In the genomic region with DNA sequence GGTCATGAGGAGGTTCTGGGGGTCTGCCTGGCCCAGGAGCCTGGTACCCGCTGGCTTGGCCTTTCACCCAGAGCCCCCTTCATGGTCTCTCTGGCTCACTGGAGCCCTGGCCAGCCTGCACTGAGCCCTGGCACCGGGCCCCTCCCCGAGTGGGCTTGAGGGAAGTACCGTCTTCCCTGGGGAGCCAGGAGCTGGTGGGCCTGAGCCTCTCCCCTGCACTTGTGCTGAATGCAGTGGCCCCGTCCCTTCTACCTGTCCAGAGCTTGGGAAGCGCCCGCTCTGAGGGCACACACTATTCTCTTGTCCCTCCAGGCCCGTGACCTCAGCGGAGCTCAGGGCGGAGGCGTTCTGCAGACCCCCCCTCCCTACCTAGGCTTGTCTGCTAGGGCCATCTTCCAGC, we compare ENCODE assay signal across 16 cellular contexts.
"Had no signal": no experiment of that assay in that cellular context is flagged by ENCODE, and none has a peak within 500 bp of the region (broad histone marks: within the 10 kb centered on the region; RNA-seq: fewer than 3 reads in every experiment).

No MANE protein-coding gene starts in this region.

- H3K27me3 Mint-ChIP-seq: activated naive CD4-positive, alpha-beta T cell treated with anti-CD3 and anti-CD28 coated beads, Interleukin-2, amount 10 ng/mL, durations not matched to agents 7 days and 5 days; naive thymus-derived CD8-positive, alpha-beta T cell; stimulated activated memory B cell treated with anti-CD40 and anti-IgM and Interleukin-4, amounts not matched to agents 10 μg/mL and 1 μg/mL and 100 μg/mL, for 72 hours; type B pancreatic cell had no signal

- H3K4me3 Mint-ChIP-seq: activated naive CD4-positive, alpha-beta T cell treated with anti-CD3 and anti-CD28 coated beads, Interleukin-2, amount 10 ng/mL, durations not matched to agents 7 days and 5 days; naive thymus-derived CD8-positive, alpha-beta T cell; stimulated activated memory B cell treated with anti-CD40 and anti-IgM and Interleukin-4, amounts not matched to agents 10 μg/mL and 1 μg/mL and 100 μg/mL, for 72 hours; type B pancreatic cell; WTC11 had no signal

- H3K4me1 Mint-ChIP-seq: activated naive CD4-positive, alpha-beta T cell treated with anti-CD3 and anti-CD28 coated beads, Interleukin-2, amount 10 ng/mL, durations not matched to agents 7 days and 5 days; stimulated activated memory B cell treated with anti-CD40 and anti-IgM and Interleukin-4, amounts not matched to agents 10 μg/mL and 1 μg/mL and 100 μg/mL, for 72 hours had no signal

- H3K27ac Mint-ChIP-seq: activated naive CD4-positive, alpha-beta T cell treated with anti-CD3 and anti-CD28 coated beads, Interleukin-2, amount 10 ng/mL, durations not matched to agents 7 days and 5 days; naive thymus-derived CD8-positive, alpha-beta T cell; stimulated activated memory B cell treated with anti-CD40 and anti-IgM and Interleukin-4, amounts not matched to agents 10 μg/mL and 1 μg/mL and 100 μg/mL, for 72 hours; type B pancreatic cell; WTC11 had no signal

- ATAC-seq: body of pancreas; heart left ventricle; left lobe of liver; lower lobe of right lung; naive thymus-derived CD8-positive, alpha-beta T cell; pancreas; stimulated activated memory B cell treated with anti-CD40 and anti-IgM and Interleukin-4, amounts not matched to agents 10 μg/mL and 1 μg/mL and 100 μg/mL, for 72 hours; WTC11 had no signal

- DNase-seq: activated CD4-positive, alpha-beta T cell treated with anti-CD3 and anti-CD28 coated beads, Interleukin-2, amount 50 U/mL, for 4 hours; activated naive CD4-positive, alpha-beta T cell treated with anti-CD3 and anti-CD28 coated beads, Interleukin-2, amount 10 ng/mL, durations not matched to agents 7 days and 5 days; activated T-cell treated with anti-CD3 and anti-CD28 coated beads, Interleukin-2, amount 50 U/mL, for 48 hours; anterior cingulate cortex; lower lobe of right lung; naive thymus-derived CD8-positive, alpha-beta T cell; stimulated activated CD4-positive, alpha-beta T cell treated with anti-CD3 and anti-CD28 coated beads, Interleukin-15, amount 100 ng/mL, for 24 hours; T-helper 9 cell; testis had no signal

- H3K9me3 Mint-ChIP-seq: activated naive CD4-positive, alpha-beta T cell treated with anti-CD3 and anti-CD28 coated beads, Interleukin-2, amount 10 ng/mL, durations not matched to agents 7 days and 5 days; naive thymus-derived CD8-positive, alpha-beta T cell; stimulated activated memory B cell treated with anti-CD40 and anti-IgM and Interleukin-4, amounts not matched to agents 10 μg/mL and 1 μg/mL and 100 μg/mL, for 72 hours; type B pancreatic cell; WTC11 had no signal

- H3K36me3 Mint-ChIP-seq: activated naive CD4-positive, alpha-beta T cell treated with anti-CD3 and anti-CD28 coated beads, Interleukin-2, amount 10 ng/mL, durations not matched to agents 7 days and 5 days had no signal

- FAIRE-seq: pancreas had no signal
